ENCODE assay signal across 11 cellular contexts in the genomic region with DNA sequence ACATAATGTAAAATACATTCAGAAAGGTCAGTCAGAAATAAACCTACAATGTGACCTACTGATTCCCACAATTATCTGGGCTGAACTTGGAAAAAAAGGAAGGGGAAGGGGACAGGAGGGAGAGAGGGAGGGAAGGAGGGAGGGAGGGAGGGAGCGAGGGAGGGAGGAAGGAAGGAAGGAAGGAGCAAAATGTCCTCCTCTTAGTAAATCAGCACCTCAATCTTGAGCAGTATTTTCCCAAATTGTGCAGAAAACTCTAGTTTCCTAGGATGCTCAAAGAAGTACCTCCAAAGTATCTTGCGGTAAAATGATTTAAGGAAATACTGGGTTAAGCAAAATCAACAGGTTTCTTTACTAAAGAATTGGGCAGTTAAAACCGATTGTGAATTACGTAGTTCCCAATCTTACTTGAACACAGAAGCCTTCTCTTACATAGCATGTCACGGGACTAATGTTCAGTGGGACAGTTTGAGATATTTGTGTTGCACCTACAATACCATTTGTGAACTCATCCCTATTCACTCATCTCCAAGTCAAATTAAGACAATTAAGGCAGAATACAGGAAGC. TPM values are rescaled to one million over a fixed set of nuclear protein-coding genes. Genes with fewer than 3 reads are reported as not detected.
DNase-seq lines count a peak whose midpoint lies in the region; ATAC-seq, FAIRE-seq and TF ChIP-seq lines count a peak whose summit lies in the region.
"Had no signal": no experiment of that assay in that cellular context is flagged by ENCODE, and none has a peak within 500 bp of the region (broad histone marks: within the 10 kb centered on the region; RNA-seq: fewer than 3 reads in every experiment).

No MANE protein-coding gene starts in this region.

- POLR2A ChIA-PET in HepG2 (lab: Yijun Ruan, JAX): no interaction called here
- POLR2A ChIA-PET in activated naive CD8-positive, alpha-beta T cell treated with anti-CD3 and anti-CD28 coated beads, Interleukin-2, amount 10 ng/mL, durations not matched to agents 7 days and 5 days (lab: Charles Lee): no interaction called here

- in situ Hi-C loops in HepG2 (cut with HindIII; ENCODE audit: extremely low pct_ligation_motif_present, low pct_unique_long_range_greater_than_20kb): no loop called here

- no peak for ATAC-seq in HepG2
- no peak for ATAC-seq in right lobe of liver
- ATAC-seq in activated naive CD8-positive, alpha-beta T cell treated with anti-CD3 and anti-CD28 coated beads, Interleukin-2, amount 10 ng/mL, durations not matched to agents 7 days and 5 days (ENCODE audit: low read depth): no peak
- no peak for ATAC-seq in upper lobe of right lung

- H3K79me2 ChIP-seq in HepG2 (ENCODE audit: insufficient read depth, low read length): peaks cover 22% of the 10 kb centered on the region

- TF ChIP-seq RAD21 in HepG2 (CRISPR knock-in tag; IDR thresholded peaks at IDR 0.05): no peak

- H3K27ac ChIP-seq in HepG2 (ENCODE audit: extremely low read length, insufficient read depth, low read length): no peak overlapping the region
- H3K27ac ChIP-seq in right lobe of liver: no peak overlapping the region
- no peak overlapping the region for H3K27ac ChIP-seq in kidney (ENCODE audit: low read depth in 2 of 2, low read length in 2 of 2)
- H3K27ac ChIP-seq in upper lobe of right lung: no peak overlapping the region

- H3K4me1 ChIP-seq in HepG2 (ENCODE audit: insufficient read depth, low read length) (peaks cover 50% of the 10 kb centered on the region), right lobe of liver (peaks cover 0 to 41% (median 5%) of the 10 kb centered on the region in 4 donors), kidney (ENCODE audit: control insufficient read depth in 1 of 2, insufficient read depth in 1 of 2, low read depth in 1 of 2, low read length in 2 of 2) (peaks cover 8 to 12% of the 10 kb centered on the region in 2 donors), upper lobe of right lung (peaks cover 35% of the 10 kb centered on the region)

- FAIRE-seq in HepG2 (lab: Jason Lieb, UNC) (no peak), kidney (lab: Jason Lieb, UNC) (no peak)
- FAIRE-seq: colon had no signal

- CTCF ChIA-PET in HepG2 (lab: Yijun Ruan, JAX; ENCODE audit: low intra/inter-chr PET ratio, low total read pairs): no interaction called here

- H3K4me2 ChIP-seq in HepG2 (ENCODE audit: low read depth, low read length): peak overlapping the region; percentile 78

- WGBS in HepG2 (ENCODE audit: low lambda C conversion rate): 94% methylated on average over 5 of the region's 5 CpGs
- WGBS in right lobe of liver (ENCODE audit: insufficient coverage, low coverage, low lambda C conversion rate, missing lambda C conversion rate): 71% methylated on average over 4 of the region's 5 CpGs

- no peak overlapping the region for H2AFZ ChIP-seq in HepG2 (ENCODE audit: low read length)

- no peaks in the 10 kb centered on the region for H3K9me3 ChIP-seq in HepG2 (ENCODE audit: low read length)
- no peaks in the 10 kb centered on the region for H3K9me3 ChIP-seq in right lobe of liver
- H3K9me3 ChIP-seq in kidney (ENCODE audit: control insufficient read depth in 1 of 2, low read length in 2 of 2): no peaks in the 10 kb centered on the region
- H3K9me3 ChIP-seq in upper lobe of right lung: no peaks in the 10 kb centered on the region

- peak overlapping the region in 2 of 3 experiments; percentile 39 to 50; a peak in 1 of 6 replicates for H3K4me3 ChIP-seq in HepG2 (replicated peaks in 1 of 3; ENCODE audit: insufficient read depth in 1 of 3, low read depth in 2 of 3, low read length in 3 of 3)
- peak overlapping the region in 1 of 3 donors; percentile 12 for H3K4me3 ChIP-seq in right lobe of liver
- H3K4me3 ChIP-seq in kidney (ENCODE audit: low read length in 2 of 2): peak overlapping the region; percentile 36 to 58
- peak overlapping the region; percentile 88 for H3K4me3 ChIP-seq in upper lobe of right lung
- H3K4me3 ChIP-seq: lung had no signal

- TF ChIP-seq POLR2A in HepG2 (IDR thresholded peaks at IDR 0.05; ENCODE audit: insufficient read depth in 1 of 2, low read depth in 2 of 2, low read length in 2 of 2) (no peak), right lobe of liver (IDR thresholded peaks at IDR 0.05) (no peak)

- TF ChIP-seq CTCF in HepG2 (CRISPR knock-in tag; IDR thresholded peaks at IDR 0.05) (no peak), right lobe of liver (IDR thresholded peaks at IDR 0.05) (no peak), kidney (IDR thresholded peaks at IDR 0.05; ENCODE audit: borderline replicate concordance, extremely low read depth, insufficient read depth) (no peak), upper lobe of right lung (IDR thresholded peaks at IDR 0.05) (no peak)

- intact Hi-C loops in HepG2 (cut with micrococcal nuclease; ENCODE audit: unreplicated experiment) (no loop called here), right lobe of liver (cut with DNase I) (no loop called here), kidney (cut with DNase I) (no loop called here), upper lobe of right lung (cut with DNase I) (no loop called here)

- H3K36me3 ChIP-seq in HepG2 (replicated peaks in 1 of 2; ENCODE audit: control insufficient read depth in 1 of 2, insufficient read depth in 2 of 2, low read length in 2 of 2): no peaks in the 10 kb centered on the region
- H3K36me3 ChIP-seq in right lobe of liver: no peaks in the 10 kb centered on the region
- no peaks in the 10 kb centered on the region for H3K36me3 ChIP-seq in kidney (ENCODE audit: control insufficient read depth in 1 of 2, insufficient read depth in 2 of 2, low read length in 2 of 2)
- no peaks in the 10 kb centered on the region for H3K36me3 ChIP-seq in upper lobe of right lung

- H3K4me3 Mint-ChIP-seq in activated naive CD8-positive, alpha-beta T cell treated with anti-CD3 and anti-CD28 coated beads, Interleukin-2, amount 10 ng/mL, durations not matched to agents 7 days and 5 days: peak overlapping the region; percentile 52

- H4K20me1 ChIP-seq in HepG2 (ENCODE audit: insufficient read depth, low read length): 0 out of 2 replicates have a peak, but pooled peaks cover 2% of the 10 kb centered on the region

- no peak overlapping the region for H3K27ac Mint-ChIP-seq in activated naive CD8-positive, alpha-beta T cell treated with anti-CD3 and anti-CD28 coated beads, Interleukin-2, amount 10 ng/mL, durations not matched to agents 7 days and 5 days

- no peak for TF ChIP-seq EP300 in HepG2 (IDR thresholded peaks at IDR 0.05; ENCODE audit: low read depth in 2 of 2, low read length in 2 of 2)
- TF ChIP-seq EP300 in HepG2 (CRISPR knock-in tag; IDR thresholded peaks at IDR 0.05; ENCODE audit: borderline replicate concordance): no peak

- H3K27me3 Mint-ChIP-seq in activated naive CD8-positive, alpha-beta T cell treated with anti-CD3 and anti-CD28 coated beads, Interleukin-2, amount 10 ng/mL, durations not matched to agents 7 days and 5 days: no peaks in the 10 kb centered on the region

- H3K27me3 ChIP-seq in HepG2 (ENCODE audit: control insufficient read depth in 1 of 2, insufficient read depth in 2 of 2, low read length in 2 of 2): no peaks in the 10 kb centered on the region
- H3K27me3 ChIP-seq in right lobe of liver: no peaks in the 10 kb centered on the region
- H3K27me3 ChIP-seq in upper lobe of right lung: no peaks in the 10 kb centered on the region

- H3K36me3 Mint-ChIP-seq in activated naive CD8-positive, alpha-beta T cell treated with anti-CD3 and anti-CD28 coated beads, Interleukin-2, amount 10 ng/mL, durations not matched to agents 7 days and 5 days: peaks cover 16% of the 10 kb centered on the region

- H3K9me3 Mint-ChIP-seq in activated naive CD8-positive, alpha-beta T cell treated with anti-CD3 and anti-CD28 coated beads, Interleukin-2, amount 10 ng/mL, durations not matched to agents 7 days and 5 days: no peaks in the 10 kb centered on the region

- DNase-seq in HepG2 (ENCODE audit: low spot score): no peak
- no peak for DNase-seq in right lobe of liver
- no peak for DNase-seq in activated naive CD8-positive, alpha-beta T cell treated with anti-CD3 and anti-CD28 coated beads, Interleukin-2, amount 10 ng/mL, durations not matched to agents 7 days and 5 days
- no peak for DNase-seq in kidney
- no peak for DNase-seq in upper lobe of right lung
- no peak for DNase-seq in stimulated activated CD8-positive, alpha-beta memory T cell treated with anti-CD3 and anti-CD28 coated beads, Interleukin-4, amount 100 ng/mL, for 48 hours
- DNase-seq in SIG-M5 treated with dmso at 0.1 percent for 504 hours (lab: John Stamatoyannopoulos, UW; ENCODE audit: unreplicated experiment): no peak
- no peak for DNase-seq in NCI-H1048 (lab: John Stamatoyannopoulos, UW)
- DNase-seq: NCI-H2029 treated with DMSO at 0.1 percent for 48 hours had no signal

- H3K9ac ChIP-seq in HepG2 (ENCODE audit: insufficient read depth, low read depth, low read length): peak overlapping the region; percentile 17; the same call in 1 of the 2 replicates
- H3K9ac ChIP-seq in kidney (ENCODE audit: low read length in 2 of 2): no peak overlapping the region

- peaks cover 42% of the 10 kb centered on the region for H3K4me1 Mint-ChIP-seq in activated naive CD8-positive, alpha-beta T cell treated with anti-CD3 and anti-CD28 coated beads, Interleukin-2, amount 10 ng/mL, durations not matched to agents 7 days and 5 days

- BruUV-seq in HepG2 (replicated peaks; lab: Mats Ljungman, UMichigan): no TSS peak

RNA-seq across cellular contexts. Expression of gene ZBTB41, which starts 3.6 kb away (rescaled TPM):
- total RNA-seq in HepG2 (2016; rRNA removed; fragmentation: Illumina TruSeq; extraction: Trizol): 6.3 and 10.7 TPM in 2 replicates
- total RNA-seq in HepG2 (2016; cell fraction: cytosol; rRNA removed; fragmentation: Illumina TruSeq; extraction: Trizol; ENCODE audit: low read depth): 1.0 and 1.1 TPM in 2 replicates
- total RNA-seq in HepG2 (2016; cell fraction: insoluble cytoplasmic fraction; rRNA removed; fragmentation: Illumina TruSeq; extraction: Trizol): 6.1 and 10.2 TPM in 2 replicates
- 1.9 and 2.2 TPM in 2 replicates for total RNA-seq in HepG2 (2016; cell fraction: membrane; rRNA removed; fragmentation: Illumina TruSeq; extraction: Trizol)
- total RNA-seq in HepG2 (2016; cell fraction: nucleus; rRNA removed; fragmentation: Illumina TruSeq; extraction: Trizol): 10.0 and 10.9 TPM in 2 replicates
- 1.2 and 1.6 TPM in 2 replicates for polyA plus RNA-seq in HepG2 (2011; rRNA removed)
- polyA plus RNA-seq in HepG2 (2011; cell fraction: cytosol; rRNA removed): 0.47 and 0.87 TPM in 2 replicates
- 1.3 and 1.5 TPM in 2 replicates for polyA plus RNA-seq in HepG2 (2011; cell fraction: nucleus; rRNA removed)
- 1.8 and 1.9 TPM in 2 replicates for polyA plus RNA-seq in HepG2 (2012)
- 0.07 TPM in 2 replicates for polyA plus RNA-seq in HepG2 (2016; cell fraction: cytosol; fragmentation: Illumina TruSeq; extraction: Trizol; ENCODE audit: low read depth)
- 3.4 and 4.0 TPM in 2 replicates for polyA plus RNA-seq in HepG2 (2016; cell fraction: insoluble cytoplasmic fraction; fragmentation: Illumina TruSeq; extraction: Trizol; ENCODE audit: low read depth)
- polyA plus RNA-seq in HepG2 (2016; cell fraction: membrane; fragmentation: Illumina TruSeq; extraction: Trizol; ENCODE audit: low read depth): 0.38 and 0.42 TPM in 2 replicates
- 4.7 and 5.7 TPM in 2 replicates for polyA plus RNA-seq in HepG2 (2016; cell fraction: nucleus; fragmentation: Illumina TruSeq; extraction: Trizol; ENCODE audit: insufficient read depth, low read depth)
- 2.7 and 11.0 TPM in 2 replicates for polyA minus RNA-seq in HepG2 (2011; rRNA and poly(A)+ RNA removed; ENCODE audit: low replicate concordance)
- 2.6 and 4.8 TPM in 2 replicates for polyA minus RNA-seq in HepG2 (2011; cell fraction: cytosol; rRNA and poly(A)+ RNA removed)
- polyA minus RNA-seq in HepG2 (2011; cell fraction: nucleus; rRNA and poly(A)+ RNA removed): 17.0 and 17.5 TPM in 2 replicates
- total RNA-seq in right lobe of liver: 1 to 10 TPM; 4.3 to 5.9 (median 4.9) TPM
- total RNA-seq in activated naive CD8-positive, alpha-beta T cell treated with anti-CD3 and anti-CD28 coated beads, Interleukin-2, amount 10 ng/mL, durations not matched to agents 7 days and 5 days: 1 to 10 TPM; 7.4 to 8.8 TPM
- total RNA-seq in kidney: 14.3 TPM
- polyA plus RNA-seq in kidney (ENCODE audit: insufficient read depth, low read depth, low replicate concordance): 2.6 TPM
- total RNA-seq in upper lobe of right lung: 14.5 TPM

RNA-seq across cellular contexts. Expression of gene ASPM, which starts 51.0 kb away (rescaled TPM):
- 29.1 and 35.8 TPM in 2 replicates for total RNA-seq in HepG2 (2016; rRNA removed; fragmentation: Illumina TruSeq; extraction: Trizol)
- 1.6 and 2.1 TPM in 2 replicates for total RNA-seq in HepG2 (2016; cell fraction: cytosol; rRNA removed; fragmentation: Illumina TruSeq; extraction: Trizol; ENCODE audit: low read depth)
- total RNA-seq in HepG2 (2016; cell fraction: insoluble cytoplasmic fraction; rRNA removed; fragmentation: Illumina TruSeq; extraction: Trizol): 27.3 and 33.8 TPM in 2 replicates
- total RNA-seq in HepG2 (2016; cell fraction: membrane; rRNA removed; fragmentation: Illumina TruSeq; extraction: Trizol): 4.8 and 6.2 TPM in 2 replicates
- 106 and 107 TPM in 2 replicates for total RNA-seq in HepG2 (2016; cell fraction: nucleus; rRNA removed; fragmentation: Illumina TruSeq; extraction: Trizol)
- polyA plus RNA-seq in HepG2 (2011; rRNA removed): 4.2 and 7.7 TPM in 2 replicates
- polyA plus RNA-seq in HepG2 (2011; cell fraction: cytosol; rRNA removed): 1.6 and 1.9 TPM in 2 replicates
- 7.6 and 8.3 TPM in 2 replicates for polyA plus RNA-seq in HepG2 (2011; cell fraction: nucleus; rRNA removed)
- polyA plus RNA-seq in HepG2 (2012): 5.7 and 11.2 TPM in 2 replicates
- 0.29 and 0.42 TPM in 2 replicates for polyA plus RNA-seq in HepG2 (2016; cell fraction: cytosol; fragmentation: Illumina TruSeq; extraction: Trizol; ENCODE audit: low read depth)
- polyA plus RNA-seq in HepG2 (2016; cell fraction: insoluble cytoplasmic fraction; fragmentation: Illumina TruSeq; extraction: Trizol; ENCODE audit: low read depth): 14.1 and 15.2 TPM in 2 replicates
- polyA plus RNA-seq in HepG2 (2016; cell fraction: membrane; fragmentation: Illumina TruSeq; extraction: Trizol; ENCODE audit: low read depth): 1.1 and 1.3 TPM in 2 replicates
- polyA plus RNA-seq in HepG2 (2016; cell fraction: nucleus; fragmentation: Illumina TruSeq; extraction: Trizol; ENCODE audit: insufficient read depth, low read depth): 68.0 and 76.0 TPM in 2 replicates
- 5.4 and 39.3 TPM in 2 replicates for polyA minus RNA-seq in HepG2 (2011; rRNA and poly(A)+ RNA removed; ENCODE audit: low replicate concordance)
- polyA minus RNA-seq in HepG2 (2011; cell fraction: cytosol; rRNA and poly(A)+ RNA removed): 9.2 and 12.6 TPM in 2 replicates
- polyA minus RNA-seq in HepG2 (2011; cell fraction: nucleus; rRNA and poly(A)+ RNA removed): 53.3 and 75.3 TPM in 2 replicates
- 1 to 10 TPM in 3 of 6 experiments, under 1 TPM in 3; 0.20 to 4.3 (median 1.1) TPM for total RNA-seq in right lobe of liver
- 10 to 100 TPM; 55.9 to 57.2 TPM for total RNA-seq in activated naive CD8-positive, alpha-beta T cell treated with anti-CD3 and anti-CD28 coated beads, Interleukin-2, amount 10 ng/mL, durations not matched to agents 7 days and 5 days
- total RNA-seq in kidney: 0.69 TPM
- polyA plus RNA-seq in kidney (ENCODE audit: insufficient read depth, low read depth, low replicate concordance): 0.06 TPM
- 0.46 TPM for total RNA-seq in upper lobe of right lung
